Comparison of ENCODE assay signal across 8 cellular contexts in genomic region chr2:136246086-136246669, GRCh38.
DNase-seq lines count a peak whose midpoint lies in the region; ATAC-seq and TF ChIP-seq lines count a peak whose summit lies in the region.

No MANE protein-coding gene starts in this region.

- no peaks in the 10 kb centered on the region for H3K36me3 ChIP-seq in Peyer's patch
- no peaks in the 10 kb centered on the region for H3K36me3 ChIP-seq in testis (ENCODE audit: low read depth, missing control alignments)

- TF ChIP-seq CTCF in Peyer's patch (IDR thresholded peaks at IDR 0.05) = no peak
- TF ChIP-seq CTCF in testis (IDR thresholded peaks at IDR 0.05) = no peak

- 47% methylated on average over 15 of the region's 15 CpGs for WGBS in right cardiac atrium
- WGBS in testis, 2 donors = 48% methylated on average over 11 to 15 of the region's 15 CpGs

- DNase-seq in ELF-1 (ENCODE audit: low read depth, low spot score) (peak; percentile 18), Peyer's patch (peak in 2 of 3 donors; percentile 68 to 79), right cardiac atrium (peak; percentile 52 to 78 (median 68)), testis (peak; percentile 74), RPMI8226 (no peak), HPDE6-E6E7 (ENCODE audit: extremely low spot score) (no peak)
- DNase-seq in stimulated activated naive CD4-positive, alpha-beta T cell treated with Interleukin-2 at 50 U/mL for 16 hours (lab: John Stamatoyannopoulos, UW) = no peak

- TF ChIP-seq POLR2A in Peyer's patch (IDR thresholded peaks at IDR 0.05) = no peak
- TF ChIP-seq POLR2A in testis (IDR thresholded peaks at IDR 0.05) = no peak

- H3K27ac ChIP-seq in Peyer's patch (peak overlapping the region in 2 of 4 donors; percentile 58 to 61), right cardiac atrium (ENCODE audit: low read length) (no peak overlapping the region), testis (no peak overlapping the region)

- ATAC-seq in HG02642 (IDR thresholded peaks at IDR 0.05; ENCODE audit: poor library complexity, unreplicated experiment) = peak; percentile 77
- ATAC-seq in right cardiac atrium = peak; percentile 77 to 83

- no peaks in the 10 kb centered on the region for H3K27me3 ChIP-seq in Peyer's patch
- H3K27me3 ChIP-seq in right cardiac atrium (ENCODE audit: control insufficient read depth, insufficient read depth) = no peaks in the 10 kb centered on the region
- no peaks in the 10 kb centered on the region for H3K27me3 ChIP-seq in testis

- H3K9me3 ChIP-seq in Peyer's patch (no peaks in the 10 kb centered on the region), right cardiac atrium (ENCODE audit: control insufficient read depth, low read length) (no peaks in the 10 kb centered on the region), testis (no peaks in the 10 kb centered on the region)

- H3K4me3 ChIP-seq in Peyer's patch = no peak overlapping the region
- H3K4me3 ChIP-seq in right cardiac atrium (ENCODE audit: low read length) = no peak overlapping the region
- no peak overlapping the region for H3K4me3 ChIP-seq in testis

- intact Hi-C loops in right cardiac atrium (cut with DNase I) = no loop called here
- intact Hi-C loops in testis (cut with DNase I; ENCODE audit: low total_unique reads) = no loop called here

- H3K4me1 ChIP-seq in Peyer's patch (peaks cover 0 to 4% (median 0%) of the 10 kb centered on the region in 4 donors), right cardiac atrium (ENCODE audit: control insufficient read depth, insufficient read depth, low read length) (peaks cover 3% of the 10 kb centered on the region), testis (peaks cover 17% of the 10 kb centered on the region)

Comparison
In these comparisons a context has a peak if more than half of its experiments do, and no peak if none do; other contexts are left out.
1. DNase-seq: peak in ELF-1 (single experiment), Peyer's patch (2 of 3), right cardiac atrium (3 of 3) and testis (single experiment); none in RPMI8226 (single experiment), stimulated activated naive CD4-positive, alpha-beta T cell treated with Interleukin-2 at 50 U/mL for 16 hours (single experiment) and HPDE6-E6E7 (single experiment).